Comparison of ENCODE assay signal across 9 cellular contexts in the genomic region with DNA sequence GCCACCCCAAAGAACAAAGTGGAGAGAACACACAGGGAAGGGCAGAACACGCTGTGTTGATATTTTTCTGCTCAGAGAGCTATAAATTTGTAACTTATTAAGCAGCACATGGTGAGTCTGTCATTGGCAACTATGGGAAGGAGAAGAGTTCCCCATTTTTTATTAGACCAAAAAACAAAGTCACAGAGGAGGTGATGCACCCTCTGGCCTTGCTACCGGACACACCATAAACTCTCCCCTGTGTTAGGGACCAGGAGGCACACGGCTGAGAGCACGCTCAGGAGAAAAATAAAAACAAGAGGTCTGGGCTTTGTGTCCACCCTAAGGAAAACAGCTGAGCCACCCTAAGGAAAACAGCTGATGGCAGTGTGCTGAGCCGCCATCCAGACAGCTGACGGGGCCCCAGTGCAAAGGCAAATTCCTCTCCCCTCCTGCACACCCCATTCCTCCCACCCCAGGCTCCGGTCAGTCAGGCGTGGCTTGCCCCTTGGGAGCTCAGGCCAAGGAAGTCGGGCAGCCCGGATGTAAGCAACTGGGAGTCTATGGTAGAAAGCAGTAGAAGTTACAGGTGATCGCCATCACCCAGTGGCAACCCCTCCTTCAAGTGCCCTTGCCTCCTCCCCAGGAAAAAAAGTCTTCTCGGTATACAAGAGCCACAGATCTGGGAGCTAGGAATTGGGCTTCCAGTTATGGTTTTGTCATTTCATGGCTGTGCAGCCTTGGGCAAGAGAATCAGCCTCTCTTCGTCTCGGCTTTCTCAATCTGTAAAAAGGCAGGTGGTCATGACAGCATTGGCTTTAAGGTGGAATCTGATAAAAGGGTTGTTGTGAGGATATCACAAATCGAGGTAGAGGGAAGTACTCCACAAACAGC. TPM values are rescaled to one million over a fixed set of nuclear protein-coding genes. Genes with fewer than 3 reads are reported as not detected.
DNase-seq lines count a peak whose midpoint lies in the region; ATAC-seq and TF ChIP-seq lines count a peak whose summit lies in the region.
"Had no signal": no experiment of that assay in that cellular context is flagged by ENCODE, and none has a peak within 500 bp of the region (broad histone marks: within the 10 kb centered on the region; RNA-seq: fewer than 3 reads in every experiment).

No MANE protein-coding gene starts in this region.

- H3K4me3 ChIP-seq in BLaER1 (no peak overlapping the region; the same call in 1 of the 2 replicates), SJCRH30 (peak overlapping the region; percentile 24), esophagus squamous epithelium (peak overlapping the region; percentile 84 to 98 (median 92))

- peaks cover 53% of the 10 kb centered on the region for H3K4me1 Mint-ChIP-seq in osteocyte (ENCODE audit: unreplicated experiment)

- TF ChIP-seq CTCF in esophagus squamous epithelium (IDR thresholded peaks at IDR 0.05) (no peak), osteocyte (IDR thresholded peaks at IDR 0.05) (no peak)

- intact Hi-C loops in esophagus squamous epithelium (cut with DNase I), result no loop called here

- H3K4me1 ChIP-seq in BLaER1 (peaks cover 47% of the 10 kb centered on the region), SJCRH30 (peaks cover 25% of the 10 kb centered on the region), esophagus squamous epithelium (peaks cover 49 to 81% (median 51%) of the 10 kb centered on the region in 3 donors)

- peaks cover 62% of the 10 kb centered on the region for H4K20me1 ChIP-seq in BLaER1

- TF ChIP-seq POLR2A in esophagus squamous epithelium (IDR thresholded peaks at IDR 0.05), result peak in 1 of 4 donors; percentile 24

- no peaks in the 10 kb centered on the region for H3K9me3 Mint-ChIP-seq in osteocyte (ENCODE audit: unreplicated experiment)

- H3K4me2 ChIP-seq in BLaER1, result peak overlapping the region; percentile 93

- no peak for ATAC-seq in GM18858 (IDR thresholded peaks at IDR 0.05; ENCODE audit: unreplicated experiment)
- no peak for ATAC-seq in GM18502 (IDR thresholded peaks at IDR 0.05; ENCODE audit: poor library complexity, unreplicated experiment)

- peaks cover 7% of the 10 kb centered on the region; the same call in 1 of the 2 replicates for H3K27me3 ChIP-seq in BLaER1
- H3K27me3 ChIP-seq in SJCRH30, result no peaks in the 10 kb centered on the region
- no peaks in the 10 kb centered on the region for H3K27me3 ChIP-seq in esophagus squamous epithelium

- peak overlapping the region; percentile 64 for H3K27ac Mint-ChIP-seq in osteocyte (ENCODE audit: unreplicated experiment)

- DNase-seq in SJCRH30, result peak; percentile 86 to 89
- DNase-seq in esophagus squamous epithelium (lab: John Stamatoyannopoulos, UW), result no peak
- no peak for DNase-seq in osteocyte (ENCODE audit: extremely low spot score, unreplicated experiment)
- no peak for DNase-seq in DMS 273 treated with DMSO at 0.1 percent for 48 hours (lab: John Stamatoyannopoulos, UW)
- no peak for DNase-seq in NOMO-1 (lab: John Stamatoyannopoulos, UW; ENCODE audit: unreplicated experiment in 2 of 2)
- DNase-seq: NCI-H2171 treated with DMSO at 0.1 percent for 48 hours had no signal

- H3K4me3 Mint-ChIP-seq in osteocyte (ENCODE audit: unreplicated experiment), result peak overlapping the region; percentile 88

- H3K27ac ChIP-seq in BLaER1, result no peak overlapping the region
- H3K27ac ChIP-seq in SJCRH30, result peak overlapping the region; percentile 65
- peak overlapping the region; percentile 89 to 95 (median 92) for H3K27ac ChIP-seq in esophagus squamous epithelium

- H3K9me3 ChIP-seq in BLaER1, result no peaks in the 10 kb centered on the region
- no peaks in the 10 kb centered on the region for H3K9me3 ChIP-seq in SJCRH30 (replicated peaks)
- H3K9me3 ChIP-seq in esophagus squamous epithelium, result no peaks in the 10 kb centered on the region

- no peaks in the 10 kb centered on the region for H3K36me3 Mint-ChIP-seq in osteocyte (ENCODE audit: unreplicated experiment)

- H3K36me3 ChIP-seq in BLaER1 (no peaks in the 10 kb centered on the region), SJCRH30 (no peaks in the 10 kb centered on the region), esophagus squamous epithelium (no peaks in the 10 kb centered on the region)

- 33 to 58% methylated on average over 11 to 13 of the region's 15 CpGs for WGBS in esophagus squamous epithelium, 2 donors

- H3K9ac ChIP-seq in BLaER1, result peak overlapping the region; percentile 15; the same call in 1 of the 2 replicates

- H3K27me3 Mint-ChIP-seq in osteocyte (ENCODE audit: unreplicated experiment), result no peaks in the 10 kb centered on the region

RNA-seq across cellular contexts. Expression of a gene that starts 2.4 kb away (rescaled TPM):
- 23.2 and 29.7 TPM in 2 replicates for total RNA-seq in SJCRH30 (2014; rRNA removed; shearing (Covaris generic))
- total RNA-seq in esophagus squamous epithelium (10 to 100 TPM; 18.2 to 44.4 (median 21.4) TPM), osteocyte (76.7 and 79.9 TPM in 2 replicates)

RNA-seq across cellular contexts. Expression of a gene that starts 28.6 kb away (rescaled TPM):
- total RNA-seq in SJCRH30 (2014; rRNA removed; shearing (Covaris generic)), result under 0.01 TPM in 1 of 2 replicates, not detected in the other
- total RNA-seq in esophagus squamous epithelium (under 1 TPM in 3 of 4 donors, not detected in 1; under 0.01 TPM), osteocyte (6,059 and 6,780 TPM in 2 replicates)

RNA-seq across cellular contexts. Expression of a gene that starts 29.9 kb away (rescaled TPM):
- total RNA-seq in SJCRH30 (2014; rRNA removed; shearing (Covaris generic)), result under 0.01 TPM in 2 replicates
- total RNA-seq in esophagus squamous epithelium (under 1 TPM in 3 of 4 donors, not detected in 1; under 0.01 TPM), osteocyte (2,875 and 3,252 TPM in 2 replicates)

RNA-seq across cellular contexts. Expression of a gene that starts 39.0 kb away (rescaled TPM):
- 4.0 and 5.5 TPM in 2 replicates for total RNA-seq in SJCRH30 (2014; rRNA removed; shearing (Covaris generic))
- total RNA-seq in esophagus squamous epithelium (1 to 10 TPM in 1 of 4 donors, under 1 TPM in 1, not detected in 2; 0.70 to 5.0 TPM), osteocyte (0.94 and 0.97 TPM in 2 replicates)

Comparison
In these comparisons a context has a peak if more than half of its experiments do, and no peak if none do; other contexts are left out.
1. DNase-seq: peak in SJCRH30 (2 of 2); none in esophagus squamous epithelium (single experiment), osteocyte (single experiment), DMS 273 treated with DMSO at 0.1 percent for 48 hours (single experiment) and NOMO-1 (0 of 2).
2. RNA of a gene that starts 28.6 kb away (total RNA-seq): 6,059 to 6,780 TPM in osteocyte; under 0.01 TPM in SJCRH30 and under 0.01 TPM in esophagus squamous epithelium; every median in the first group is over 1,000 times any median in the second.
3. RNA of a gene that starts 29.9 kb away (total RNA-seq): 2,875 to 3,252 TPM in osteocyte; under 0.01 TPM in SJCRH30 and under 0.01 TPM in esophagus squamous epithelium; every median in the first group is over 1,000 times any median in the second.